ENCODE assay signal across 1 cellular context in genomic region chr9:101352892-101353462, GRCh38.
A peak's percentile ranks its signal among the peaks of the same experiment; 100 is the strongest.
TF ChIP-seq lines count a peak whose summit lies in the region.

No MANE protein-coding gene starts in this region.

TF ChIP-seq in HepG2, 621 proteins besides CTCF, POLR2A, EP300 and RAD21 (continued from another document):
- TF ChIP-seq ERF (CRISPR knock-in tag; IDR thresholded peaks at IDR 0.05) = no peak
- no peak for TF ChIP-seq AFF4 (CRISPR knock-in tag; IDR thresholded peaks at IDR 0.05)
- TF ChIP-seq CEBPZ (IDR thresholded peaks at IDR 0.05; ENCODE audit: low read length) = no peak
- no peak for TF ChIP-seq MAF1 (CRISPR knock-in tag; IDR thresholded peaks at IDR 0.05; ENCODE audit: borderline replicate concordance)
- no peak for TF ChIP-seq KLF11 (CRISPR knock-in tag; IDR thresholded peaks at IDR 0.05)
- 0 out of 2 replicates have a peak, but pooled peaks have one; percentile 16 for TF ChIP-seq MED1 (CRISPR knock-in tag; IDR thresholded peaks at IDR 0.05)
- TF ChIP-seq ZNF34 (CRISPR knock-in tag; IDR thresholded peaks at IDR 0.05; ENCODE audit: borderline replicate concordance) = 0 out of 2 replicates have a peak, but pooled peaks have one; percentile 57
- no peak for TF ChIP-seq PLRG1 (conservative IDR thresholded peaks at IDR 0.05)
- TF ChIP-seq ZBTB10 (CRISPR knock-in tag; IDR thresholded peaks at IDR 0.05; ENCODE audit: borderline replicate concordance) = 0 out of 2 replicates have a peak, but pooled peaks have one; percentile 40
- TF ChIP-seq FUBP1 (CRISPR knock-in tag; IDR thresholded peaks at IDR 0.05; ENCODE audit: borderline replicate concordance) = no peak
- no peak for TF ChIP-seq RBM39 (IDR thresholded peaks at IDR 0.05; ENCODE audit: low read depth, low read length, poor library complexity, severe bottlenecking)
- TF ChIP-seq MXI1 (IDR thresholded peaks at IDR 0.05; ENCODE audit: borderline replicate concordance, low read depth, low read length) = no peak
- no peak for TF ChIP-seq GABPA (IDR thresholded peaks at IDR 0.05; ENCODE audit: low read depth, low read length)
- no peak for TF ChIP-seq GABPA (CRISPR knock-in tag; IDR thresholded peaks at IDR 0.05; ENCODE audit: low read depth)
- TF ChIP-seq ARID2 (CRISPR knock-in tag; IDR thresholded peaks at IDR 0.05; ENCODE audit: borderline replicate concordance) = no peak
- TF ChIP-seq GLMP (CRISPR knock-in tag; IDR thresholded peaks at IDR 0.05; ENCODE audit: borderline replicate concordance) = no peak
- TF ChIP-seq NR2C2 (CRISPR knock-in tag; IDR thresholded peaks at IDR 0.05; ENCODE audit: borderline replicate concordance) = no peak
- peak; percentile 77 for TF ChIP-seq ZBTB38 (CRISPR knock-in tag; IDR thresholded peaks at IDR 0.05)
- TF ChIP-seq KDM4B (CRISPR knock-in tag; IDR thresholded peaks at IDR 0.05) = no peak
- no peak for TF ChIP-seq PAXIP1 (CRISPR knock-in tag; conservative IDR thresholded peaks at IDR 0.05)
- TF ChIP-seq HOXA5 (CRISPR knock-in tag; IDR thresholded peaks at IDR 0.05) = peak; percentile 53; the same call in 1 of the 2 replicates
- TF ChIP-seq MNT (IDR thresholded peaks at IDR 0.05) = no peak
- TF ChIP-seq SNRNP70 (IDR thresholded peaks at IDR 0.05; ENCODE audit: low read depth, low read length) = no peak
- TF ChIP-seq RERE (CRISPR knock-in tag; IDR thresholded peaks at IDR 0.05; ENCODE audit: low read depth) = no peak
- TF ChIP-seq MYNN (CRISPR knock-in tag; IDR thresholded peaks at IDR 0.05; ENCODE audit: low read depth) = no peak
- TF ChIP-seq ETV5 (CRISPR knock-in tag; IDR thresholded peaks at IDR 0.05; ENCODE audit: borderline replicate concordance) = no peak
